12 cellular contexts compared by ENCODE assay signal in the genomic region with DNA sequence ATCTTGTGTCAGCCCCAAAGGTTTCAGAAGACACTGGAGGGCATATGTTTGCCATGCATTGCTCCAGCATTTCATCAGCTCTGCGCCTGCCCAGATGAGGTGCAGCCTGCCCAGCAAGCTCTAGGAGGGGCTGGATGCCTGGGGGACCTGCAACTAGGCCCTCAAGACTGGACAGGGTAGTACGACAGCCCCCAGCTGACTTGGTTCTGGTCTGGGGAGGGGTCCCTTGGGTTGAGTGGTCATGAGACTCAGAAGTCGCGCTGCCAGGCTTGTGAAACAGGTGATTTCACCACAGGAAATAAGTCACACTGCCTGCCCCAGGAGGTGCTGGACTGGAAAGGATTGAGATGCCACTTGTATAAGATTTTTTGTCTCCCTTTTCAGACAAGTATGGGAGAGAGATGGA. TPM values are rescaled to one million over a fixed set of nuclear protein-coding genes. Genes with fewer than 3 reads are reported as not detected.
DNase-seq lines count a peak whose midpoint lies in the region; ATAC-seq and TF ChIP-seq lines count a peak whose summit lies in the region.
"Had no signal": no experiment of that assay in that cellular context is flagged by ENCODE, and none has a peak within 500 bp of the region (broad histone marks: within the 10 kb centered on the region; RNA-seq: fewer than 3 reads in every experiment).

No MANE protein-coding gene starts in this region.

- no TSS peak for BruUV-seq in OCI-LY7 (replicated peaks; lab: Mats Ljungman, UMichigan)

- H3K27ac ChIP-seq in OCI-LY7 (ENCODE audit: low read depth, low read length, poor library complexity, severe bottlenecking) = no peak overlapping the region
- H3K27ac ChIP-seq in dorsolateral prefrontal cortex = peak overlapping the region in 31 of 59 donors; percentile 3 to 70 (median 38)
- no peak overlapping the region for H3K27ac ChIP-seq in ovary
- no peak overlapping the region for H3K27ac ChIP-seq in caudate nucleus (ENCODE audit: low read depth, low read length)

- CTCF ChIA-PET in OCI-LY7 (lab: Charles Lee; ENCODE audit: unreplicated experiment) = no interaction called here

- no peaks in the 10 kb centered on the region for H3K9me2 ChIP-seq in OCI-LY7 (ENCODE audit: insufficient read depth, low read length)

- intact Hi-C loops in OCI-LY7 (cut with micrococcal nuclease; ENCODE audit: unreplicated experiment) = no loop called here
- intact Hi-C loops in dorsolateral prefrontal cortex (cut with DNase I) = no loop called here
- intact Hi-C loops in ovary (cut with DNase I) = no loop called here

- no peak overlapping the region for H3K4me3 ChIP-seq in OCI-LY7 (ENCODE audit: low read depth, low read length, poor library complexity, severe bottlenecking)
- H3K4me3 ChIP-seq in dorsolateral prefrontal cortex = no peak overlapping the region
- no peak overlapping the region for H3K4me3 ChIP-seq in ovary

- H3K36me3 ChIP-seq in OCI-LY7 (ENCODE audit: insufficient read depth, low read length) (no peaks in the 10 kb centered on the region), ovary (no peaks in the 10 kb centered on the region)

- no peaks in the 10 kb centered on the region for H3K9me3 ChIP-seq in OCI-LY7 (ENCODE audit: low read length)
- no peaks in the 10 kb centered on the region for H3K9me3 ChIP-seq in ovary

- WGBS in ovary, 3 donors = 85 to 88% (median 85%) methylated on average over 4 of the region's 4 CpGs

- no peak for TF ChIP-seq CTCF in OCI-LY7 (conservative IDR thresholded peaks at IDR 0.05; ENCODE audit: low read length)
- no peak for TF ChIP-seq CTCF in dorsolateral prefrontal cortex (IDR thresholded peaks at IDR 0.05 in 54 of 56, conservative IDR thresholded peaks at IDR 0.05 in 2 of 56; ENCODE audit: low read depth in 1 of 56, partially characterized antibody in 56 of 56)
- TF ChIP-seq CTCF in ovary (IDR thresholded peaks at IDR 0.05) = no peak

- no peak overlapping the region for H3K4me2 ChIP-seq in OCI-LY7 (ENCODE audit: low read length)

- no peaks in the 10 kb centered on the region for H3K9me3 Mint-ChIP-seq in T-helper 2 cell treated with Interferon-gamma antibody and Interleukin-4, amounts not matched to agents 5 μg/mL and 100 μg/mL, for 36 hours

- H3K4me1 ChIP-seq in OCI-LY7 (ENCODE audit: insufficient read depth, low read length, poor library complexity, severe bottlenecking) (peaks cover 13% of the 10 kb centered on the region), ovary (ENCODE audit: insufficient read depth) (no peaks in the 10 kb centered on the region)

- no peaks in the 10 kb centered on the region for H3K27me3 Mint-ChIP-seq in T-helper 2 cell treated with Interferon-gamma antibody and Interleukin-4, amounts not matched to agents 5 μg/mL and 100 μg/mL, for 36 hours (ENCODE audit: low read depth)

- DNase-seq in T-helper 2 cell treated with Interferon-gamma antibody and Interleukin-4, amounts not matched to agents 5 μg/mL and 100 μg/mL, for 36 hours (ENCODE audit: low spot score) = no peak
- no peak for DNase-seq in T-helper 2 cell
- DNase-seq in OCI-LY7 (ENCODE audit: low spot score) = peak; percentile 26
- DNase-seq in dorsolateral prefrontal cortex = peak in 5 of 10 donors; percentile 27 to 43 (median 37)
- DNase-seq in ovary = peak in 4 of 5 donors; percentile 9 to 27 (median 15)
- DNase-seq in SKM-1 treated with dmso at 0.1 percent for 144 hours (lab: John Stamatoyannopoulos, UW; ENCODE audit: unreplicated experiment) = no peak
- no peak for DNase-seq in caudate nucleus (lab: John Stamatoyannopoulos, UW)
- DNase-seq: activated CD4-positive, alpha-beta T cell treated with anti-CD3 and anti-CD28 coated beads for 4 hours; NCI-H1092; stimulated activated CD4-positive, alpha-beta T cell treated with anti-CD3 and anti-CD28 coated beads, Interleukin-4, amount 100 ng/mL, for 4 hours had no signal

- H3K27me3 ChIP-seq in dorsolateral prefrontal cortex = no peaks in the 10 kb centered on the region
- H3K27me3 ChIP-seq in ovary = no peaks in the 10 kb centered on the region

- POLR2A ChIA-PET in OCI-LY7 (lab: Charles Lee) = no interaction called here

- no peaks in the 10 kb centered on the region for H3K36me3 Mint-ChIP-seq in T-helper 2 cell treated with Interferon-gamma antibody and Interleukin-4, amounts not matched to agents 5 μg/mL and 100 μg/mL, for 36 hours (ENCODE audit: low read depth)

- H3K27ac Mint-ChIP-seq in T-helper 2 cell treated with Interferon-gamma antibody and Interleukin-4, amounts not matched to agents 5 μg/mL and 100 μg/mL, for 36 hours = peak overlapping the region; percentile 9

- H2AFZ ChIP-seq in OCI-LY7 (ENCODE audit: low read length) = no peak overlapping the region

- no peaks in the 10 kb centered on the region for H4K20me1 ChIP-seq in OCI-LY7 (ENCODE audit: insufficient read depth, low read length)

- H3K4me1 Mint-ChIP-seq in T-helper 2 cell treated with Interferon-gamma antibody and Interleukin-4, amounts not matched to agents 5 μg/mL and 100 μg/mL, for 36 hours (ENCODE audit: low read depth) = peaks cover 13% of the 10 kb centered on the region

- TF ChIP-seq EP300 in ovary (IDR thresholded peaks at IDR 0.05) = no peak

- ATAC-seq in GM21529 (IDR thresholded peaks at IDR 0.05; ENCODE audit: unreplicated experiment) = no peak

- H3K79me2 ChIP-seq in OCI-LY7 (ENCODE audit: insufficient read depth, low read depth, low read length) = no peaks in the 10 kb centered on the region

- TF ChIP-seq POLR2A in ovary (IDR thresholded peaks at IDR 0.05) = no peak

- no peak overlapping the region for H3K4me3 Mint-ChIP-seq in T-helper 2 cell treated with Interferon-gamma antibody and Interleukin-4, amounts not matched to agents 5 μg/mL and 100 μg/mL, for 36 hours

RNA-seq across cellular contexts. Expression of gene TPBGL, which starts 23.4 kb away (rescaled TPM):
- total RNA-seq in OCI-LY7 (2014; rRNA removed; shearing (Covaris generic)) = not detected in 2 replicates
- total RNA-seq in OCI-LY7 (2022) = not detected in 2 replicates
- 1 to 10 TPM in 115 of 120 experiments, under 1 TPM in 5; 0.54 to 5.1 (median 2.3) TPM for total RNA-seq in dorsolateral prefrontal cortex
- under 1 TPM in 5 of 7 donors, not detected in 2; 0.13 to 0.47 (median 0.32) TPM for total RNA-seq in ovary
- polyA plus RNA-seq in ovary = under 1 TPM; 0.19 to 0.27 TPM
- total RNA-seq: urinary bladder had no signal

Comparison
In these comparisons a context has a peak if more than half of its experiments do, and no peak if none do; other contexts are left out.
1. DNase-seq: peak in OCI-LY7 (single experiment) and ovary (4 of 5); none in T-helper 2 cell treated with Interferon-gamma antibody and Interleukin-4, amounts not matched to agents 5 μg/mL and 100 μg/mL, for 36 hours (single experiment), T-helper 2 cell (0 of 5), SKM-1 treated with dmso at 0.1 percent for 144 hours (single experiment) and caudate nucleus (0 of 61).
2. H3K27ac ChIP-seq: peak in dorsolateral prefrontal cortex (31 of 59); none in OCI-LY7 (single experiment), ovary (0 of 2) and caudate nucleus (single experiment).